17 cellular contexts compared by ENCODE assay signal in genomic region chr3:185647880-185648210, GRCh38.
"Had no signal": no experiment of that assay in that cellular context is flagged by ENCODE, and none has a peak within 500 bp of the region (broad histone marks: within the 10 kb centered on the region; RNA-seq: fewer than 3 reads in every experiment).

No MANE protein-coding gene starts in this region.

- H3K27me3 ChIP-seq: heart left ventricle, upper lobe of left lung had no signal

- H3K9me3 Mint-ChIP-seq: activated B cell treated with CpG ODN at 0.5 μM for 24 hours; activated naive CD4-positive, alpha-beta T cell treated with anti-CD3 and anti-CD28 coated beads for 36 hours; activated naive CD8-positive, alpha-beta T cell treated with anti-CD3 and anti-CD28 coated beads, Interleukin-2, amount 10 ng/mL, durations not matched to agents 7 days and 5 days; nephron progenitor cell had no signal

- H3K4me3 ChIP-seq: esophagus squamous epithelium, gastroesophageal sphincter, heart left ventricle, prostate gland, thoracic aorta, upper lobe of left lung had no signal

- H3K36me3 ChIP-seq: prostate gland, thoracic aorta had no signal

- H3K9me3 ChIP-seq: esophagus squamous epithelium, gastroesophageal sphincter, heart left ventricle, prostate gland, thoracic aorta, upper lobe of left lung had no signal

- H3K27ac Mint-ChIP-seq: activated B cell treated with CpG ODN at 0.5 μM for 24 hours; activated naive CD4-positive, alpha-beta T cell treated with anti-CD3 and anti-CD28 coated beads for 36 hours; activated naive CD8-positive, alpha-beta T cell treated with anti-CD3 and anti-CD28 coated beads, Interleukin-2, amount 10 ng/mL, durations not matched to agents 7 days and 5 days had no signal

- H3K4me3 Mint-ChIP-seq: activated B cell treated with CpG ODN at 0.5 μM for 24 hours; activated naive CD4-positive, alpha-beta T cell treated with anti-CD3 and anti-CD28 coated beads for 36 hours; activated naive CD8-positive, alpha-beta T cell treated with anti-CD3 and anti-CD28 coated beads, Interleukin-2, amount 10 ng/mL, durations not matched to agents 7 days and 5 days; nephron progenitor cell had no signal

- ATAC-seq: gastroesophageal sphincter, heart left ventricle had no signal

- H3K4me1 ChIP-seq: esophagus squamous epithelium, prostate gland had no signal

- DNase-seq: activated B cell treated with CpG ODN at 0.5 μM for 24 hours; activated CD4-positive, alpha-beta T cell treated with anti-CD3 and anti-CD28 coated beads for 4 hours; activated CD4-positive, alpha-beta T cell treated with anti-CD3 and anti-CD28 coated beads, Interleukin-2, amount 50 U/mL, for 48 hours; activated naive CD4-positive, alpha-beta T cell treated with anti-CD3 and anti-CD28 coated beads for 36 hours; activated naive CD8-positive, alpha-beta T cell treated with anti-CD3 and anti-CD28 coated beads, Interleukin-2, amount 10 ng/mL, durations not matched to agents 7 days and 5 days; activated T-cell treated with anti-CD3 and anti-CD28 coated beads, Interleukin-2, amount 50 U/mL, for 48 hours; amniotic stem cell; esophagus squamous epithelium; heart left ventricle; nephron progenitor cell; stimulated activated CD4-positive, alpha-beta T cell treated with anti-CD3 and anti-CD28 coated beads, Interleukin-4, amount 100 ng/mL, for 24 hours; stimulated activated naive CD4-positive, alpha-beta T cell treated with Interleukin-2 at 50 U/mL for 16 hours; T1000; upper lobe of left lung had no signal

- H3K27ac ChIP-seq: esophagus squamous epithelium, gastroesophageal sphincter, heart left ventricle, prostate gland, thoracic aorta, upper lobe of left lung had no signal

- H3K36me3 Mint-ChIP-seq: activated naive CD8-positive, alpha-beta T cell treated with anti-CD3 and anti-CD28 coated beads, Interleukin-2, amount 10 ng/mL, durations not matched to agents 7 days and 5 days had no signal

- H3K4me1 Mint-ChIP-seq: activated naive CD8-positive, alpha-beta T cell treated with anti-CD3 and anti-CD28 coated beads, Interleukin-2, amount 10 ng/mL, durations not matched to agents 7 days and 5 days had no signal
